ENCODE assay signal across 20 cellular contexts in the genomic region with DNA sequence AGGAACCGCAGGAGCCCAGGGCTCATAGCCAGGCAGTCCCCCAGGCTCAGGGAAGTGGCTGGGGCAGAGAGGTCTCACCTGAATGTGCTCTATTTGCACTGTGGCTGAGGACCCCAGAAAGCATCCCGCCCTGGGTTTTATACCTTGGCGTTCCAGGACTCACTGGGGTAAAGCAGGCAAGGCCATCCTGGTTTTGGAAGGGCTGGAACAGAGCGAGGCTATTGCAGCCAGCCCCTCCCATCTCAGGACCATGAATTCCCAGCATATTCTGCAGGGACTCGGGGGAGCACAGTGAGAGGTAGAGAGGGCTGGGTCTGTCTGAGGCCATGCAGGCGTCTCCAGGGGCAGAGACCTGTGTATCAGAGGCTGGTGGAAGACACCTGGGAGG.
"Had no signal": no experiment of that assay in that cellular context is flagged by ENCODE, and none has a peak within 500 bp of the region (broad histone marks: within the 10 kb centered on the region; RNA-seq: fewer than 3 reads in every experiment).

No MANE protein-coding gene starts in this region.

- H3K27me3 ChIP-seq: ovary had no signal

- H3K4me1 ChIP-seq: esophagus squamous epithelium, gastroesophageal sphincter had no signal

- H3K4me3 Mint-ChIP-seq: central memory CD8-positive, alpha-beta T cell; naive thymus-derived CD8-positive, alpha-beta T cell; stimulated activated memory B cell treated with anti-CD40 and anti-IgM and Interleukin-4, amounts not matched to agents 10 μg/mL and 1 μg/mL and 100 μg/mL, for 72 hours had no signal

- ATAC-seq: gastroesophageal sphincter; naive thymus-derived CD8-positive, alpha-beta T cell; stimulated activated memory B cell treated with anti-CD40 and anti-IgM and Interleukin-4, amounts not matched to agents 10 μg/mL and 1 μg/mL and 100 μg/mL, for 72 hours had no signal

- H3K9me3 ChIP-seq: esophagus squamous epithelium, gastroesophageal sphincter, mucosa of descending colon, ovary, stomach, thoracic aorta, transverse colon had no signal

- H3K4me2 ChIP-seq: smooth muscle cell had no signal

- DNase-seq: effector memory CD4-positive, alpha-beta T cell; esophagus squamous epithelium; foreskin fibroblast; immature natural killer cell; kidney; naive thymus-derived CD8-positive, alpha-beta T cell; ovary; right cardiac atrium; stimulated activated CD4-positive, alpha-beta T cell treated with anti-CD3 and anti-CD28 coated beads, Interleukin-4, amount 100 ng/mL, for 1 hour; stimulated activated CD8-positive, alpha-beta memory T cell treated with anti-CD3 and anti-CD28 coated beads, Interleukin-4, amount 100 ng/mL, for 48 hours; stomach; substantia nigra had no signal

- H3K4me1 Mint-ChIP-seq: stimulated activated memory B cell treated with anti-CD40 and anti-IgM and Interleukin-4, amounts not matched to agents 10 μg/mL and 1 μg/mL and 100 μg/mL, for 72 hours had no signal

- H3K36me3 ChIP-seq: esophagus squamous epithelium, gastroesophageal sphincter, ovary, stomach, thoracic aorta, transverse colon had no signal

- H3K27ac Mint-ChIP-seq: immature natural killer cell; naive thymus-derived CD8-positive, alpha-beta T cell; stimulated activated memory B cell treated with anti-CD40 and anti-IgM and Interleukin-4, amounts not matched to agents 10 μg/mL and 1 μg/mL and 100 μg/mL, for 72 hours had no signal

- H3K27ac ChIP-seq: epithelial cell of prostate, esophagus squamous epithelium, gastroesophageal sphincter, ovary, stomach, thoracic aorta had no signal

- H3K36me3 Mint-ChIP-seq: immature natural killer cell; naive thymus-derived CD8-positive, alpha-beta T cell; stimulated activated memory B cell treated with anti-CD40 and anti-IgM and Interleukin-4, amounts not matched to agents 10 μg/mL and 1 μg/mL and 100 μg/mL, for 72 hours had no signal

- H3K9me3 Mint-ChIP-seq: central memory CD8-positive, alpha-beta T cell; stimulated activated memory B cell treated with anti-CD40 and anti-IgM and Interleukin-4, amounts not matched to agents 10 μg/mL and 1 μg/mL and 100 μg/mL, for 72 hours had no signal

- H3K4me3 ChIP-seq: esophagus squamous epithelium, gastroesophageal sphincter, mucosa of descending colon, ovary, smooth muscle cell, stomach, thoracic aorta had no signal
